ENCODE assay signal across 1 cellular context in the genomic region with DNA sequence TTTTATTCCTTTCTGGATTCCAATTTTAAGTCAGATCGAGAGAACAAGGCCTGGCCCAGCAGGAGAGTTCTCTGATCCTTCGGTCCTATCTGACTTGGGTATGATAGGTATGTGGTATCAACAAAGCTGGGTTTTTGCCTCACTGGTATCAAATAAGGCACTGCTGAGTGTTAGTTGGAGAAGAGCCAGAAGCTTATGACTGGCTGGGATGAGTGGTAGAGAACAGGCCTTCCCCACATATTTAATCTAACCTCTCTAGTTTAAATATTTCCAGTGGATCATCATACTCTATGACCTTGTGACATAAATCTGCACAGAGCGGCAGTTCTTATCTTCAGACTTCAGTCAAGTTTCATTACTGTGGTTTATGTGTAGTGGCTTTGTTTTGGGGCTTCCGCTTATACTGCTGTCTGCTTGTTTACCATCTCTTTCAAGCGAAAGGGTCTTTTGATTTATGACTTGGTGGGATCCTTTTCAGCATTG.
TF ChIP-seq lines count a peak whose summit lies in the region.

No MANE protein-coding gene starts in this region.

TF ChIP-seq in HCT116, 20 proteins besides CTCF, POLR2A, EP300 and RAD21 (continued from another document):
- no peak for TF ChIP-seq JUND (IDR thresholded peaks at IDR 0.05)
- no peak for TF ChIP-seq EGR1 (IDR thresholded peaks at IDR 0.05; ENCODE audit: low read depth)
- TF ChIP-seq SP1 (IDR thresholded peaks at IDR 0.05; ENCODE audit: low read depth) = no peak
- TF ChIP-seq CEBPB (IDR thresholded peaks at IDR 0.05; ENCODE audit: low read depth) = no peak
- no peak for TF ChIP-seq FOSL1 (IDR thresholded peaks at IDR 0.05; ENCODE audit: low read depth)
- TF ChIP-seq YY1 (IDR thresholded peaks at IDR 0.05; ENCODE audit: extremely low read depth, insufficient replicate concordance, low read depth, low read length) = no peak
- TF ChIP-seq ELF1 (IDR thresholded peaks at IDR 0.05; ENCODE audit: borderline replicate concordance, low read depth) = no peak
- no peak for TF ChIP-seq EZH2 (IDR thresholded peaks at IDR 0.05)
- no peak for TF ChIP-seq SRF (IDR thresholded peaks at IDR 0.05; ENCODE audit: low read depth)
- TF ChIP-seq, protein P1, sequence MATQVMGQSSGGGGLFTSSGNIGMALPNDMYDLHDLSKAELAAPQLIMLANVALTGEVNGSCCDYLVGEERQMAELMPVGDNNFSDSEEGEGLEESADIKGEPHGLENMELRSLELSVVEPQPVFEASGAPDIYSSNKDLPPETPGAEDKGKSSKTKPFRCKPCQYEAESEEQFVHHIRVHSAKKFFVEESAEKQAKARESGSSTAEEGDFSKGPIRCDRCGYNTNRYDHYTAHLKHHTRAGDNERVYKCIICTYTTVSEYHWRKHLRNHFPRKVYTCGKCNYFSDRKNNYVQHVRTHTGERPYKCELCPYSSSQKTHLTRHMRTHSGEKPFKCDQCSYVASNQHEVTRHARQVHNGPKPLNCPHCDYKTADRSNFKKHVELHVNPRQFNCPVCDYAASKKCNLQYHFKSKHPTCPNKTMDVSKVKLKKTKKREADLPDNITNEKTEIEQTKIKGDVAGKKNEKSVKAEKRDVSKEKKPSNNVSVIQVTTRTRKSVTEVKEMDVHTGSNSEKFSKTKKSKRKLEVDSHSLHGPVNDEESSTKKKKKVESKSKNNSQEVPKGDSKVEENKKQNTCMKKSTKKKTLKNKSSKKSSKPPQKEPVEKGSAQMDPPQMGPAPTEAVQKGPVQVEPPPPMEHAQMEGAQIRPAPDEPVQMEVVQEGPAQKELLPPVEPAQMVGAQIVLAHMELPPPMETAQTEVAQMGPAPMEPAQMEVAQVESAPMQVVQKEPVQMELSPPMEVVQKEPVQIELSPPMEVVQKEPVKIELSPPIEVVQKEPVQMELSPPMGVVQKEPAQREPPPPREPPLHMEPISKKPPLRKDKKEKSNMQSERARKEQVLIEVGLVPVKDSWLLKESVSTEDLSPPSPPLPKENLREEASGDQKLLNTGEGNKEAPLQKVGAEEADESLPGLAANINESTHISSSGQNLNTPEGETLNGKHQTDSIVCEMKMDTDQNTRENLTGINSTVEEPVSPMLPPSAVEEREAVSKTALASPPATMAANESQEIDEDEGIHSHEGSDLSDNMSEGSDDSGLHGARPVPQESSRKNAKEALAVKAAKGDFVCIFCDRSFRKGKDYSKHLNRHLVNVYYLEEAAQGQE (IDR thresholded peaks at IDR 0.05; ENCODE audit: low read depth) = no peak
- no peak for TF ChIP-seq SIN3A (IDR thresholded peaks at IDR 0.05; ENCODE audit: low read depth)
